ENCODE assay signal across 17 cellular contexts in genomic region chr1:2221271-2221670, GRCh38. TPM values are rescaled to one million over a fixed set of nuclear protein-coding genes. Genes with fewer than 3 reads are reported as not detected.
DNase-seq lines count a peak whose midpoint lies in the region; ATAC-seq and TF ChIP-seq lines count a peak whose summit lies in the region.
"Had no signal": no experiment of that assay in that cellular context is flagged by ENCODE, and none has a peak within 500 bp of the region (broad histone marks: within the 10 kb centered on the region; RNA-seq: fewer than 3 reads in every experiment).

No MANE protein-coding gene starts in this region.

- no peak for DNase-seq in activated naive CD8-positive, alpha-beta T cell treated with anti-CD3 and anti-CD28 coated beads, Interleukin-2, amount 50 U/mL, for 24 hours
- DNase-seq in activated naive CD8-positive, alpha-beta T cell treated with anti-CD3 and anti-CD28 coated beads for 36 hours = no peak
- DNase-seq in RWPE1 (ENCODE audit: low spot score) (no peak), coronary artery (ENCODE audit: low spot score) (peak; percentile 68), suprapubic skin (ENCODE audit: low spot score in 2 of 2) (no peak)
- DNase-seq in activated T-cell treated with anti-CD3 and anti-CD28 coated beads, Interleukin-2, amount 50 U/mL, for 48 hours = no peak
- DNase-seq in central memory CD4-positive, alpha-beta T cell = no peak
- DNase-seq: AML-193; CD4-positive, alpha-beta memory T cell; DMS153; DMS79; GDM1; GOT3; H9 had no signal

- POLR2A ChIA-PET in RWPE1 (lab: Yijun Ruan, JAX; ENCODE audit: low non-redundant PET) = interaction anchor here (0.6 kb wide), 1 partner anchor 89 kb away, joined by 3 read pairs; no protein-coding TSS in a partner anchor

- peak; percentile 9 for ATAC-seq in activated naive CD8-positive, alpha-beta T cell treated with anti-CD3 and anti-CD28 coated beads, Interleukin-2, amount 50 U/mL, for 24 hours
- ATAC-seq: A549 had no signal

- CTCF ChIA-PET in RWPE1 (lab: Yijun Ruan, JAX) = interaction anchor here (0.6 to 1.1 kb wide), 3 partner anchors 26 to 94 kb away, joined by 3 to 5 read pairs (median 3); no protein-coding TSS in a partner anchor

- no peak overlapping the region for H3K27ac Mint-ChIP-seq in activated naive CD8-positive, alpha-beta T cell treated with anti-CD3 and anti-CD28 coated beads, Interleukin-2, amount 50 U/mL, for 24 hours
- H3K27ac Mint-ChIP-seq in activated naive CD8-positive, alpha-beta T cell treated with anti-CD3 and anti-CD28 coated beads for 36 hours = no peak overlapping the region
- H3K27ac Mint-ChIP-seq: CD14-positive monocyte; CD4-positive, alpha-beta memory T cell had no signal

- peaks cover 1% of the 10 kb centered on the region for H3K27me3 Mint-ChIP-seq in activated naive CD8-positive, alpha-beta T cell treated with anti-CD3 and anti-CD28 coated beads, Interleukin-2, amount 50 U/mL, for 24 hours
- H3K27me3 Mint-ChIP-seq in activated naive CD8-positive, alpha-beta T cell treated with anti-CD3 and anti-CD28 coated beads for 36 hours = no peaks in the 10 kb centered on the region
- H3K27me3 Mint-ChIP-seq: CD4-positive, alpha-beta memory T cell had no signal

- no peak for TF ChIP-seq POLR2A in suprapubic skin (IDR thresholded peaks at IDR 0.05)

- no peaks in the 10 kb centered on the region for H3K9me3 ChIP-seq in suprapubic skin
- H3K9me3 ChIP-seq: A549 had no signal

- TF ChIP-seq CTCF in RWPE1 (conservative IDR thresholded peaks at IDR 0.05; ENCODE audit: low read depth) (no peak), coronary artery (IDR thresholded peaks at IDR 0.05) (no peak), suprapubic skin (IDR thresholded peaks at IDR 0.05) (no peak)

- peaks cover 1% of the 10 kb centered on the region for H3K4me1 Mint-ChIP-seq in activated naive CD8-positive, alpha-beta T cell treated with anti-CD3 and anti-CD28 coated beads, Interleukin-2, amount 50 U/mL, for 24 hours
- H3K4me1 Mint-ChIP-seq in activated naive CD8-positive, alpha-beta T cell treated with anti-CD3 and anti-CD28 coated beads for 36 hours = no peaks in the 10 kb centered on the region

- H3K36me3 ChIP-seq in suprapubic skin = no peaks in the 10 kb centered on the region

- H3K27me3 ChIP-seq in suprapubic skin = no peaks in the 10 kb centered on the region

- H3K36me3 Mint-ChIP-seq in activated naive CD8-positive, alpha-beta T cell treated with anti-CD3 and anti-CD28 coated beads, Interleukin-2, amount 50 U/mL, for 24 hours (ENCODE audit: low read depth) = no peaks in the 10 kb centered on the region
- H3K36me3 Mint-ChIP-seq in activated naive CD8-positive, alpha-beta T cell treated with anti-CD3 and anti-CD28 coated beads for 36 hours = no peaks in the 10 kb centered on the region
- H3K36me3 Mint-ChIP-seq: CD4-positive, alpha-beta memory T cell had no signal

- no peak overlapping the region for H3K4me3 Mint-ChIP-seq in activated naive CD8-positive, alpha-beta T cell treated with anti-CD3 and anti-CD28 coated beads, Interleukin-2, amount 50 U/mL, for 24 hours
- H3K4me3 Mint-ChIP-seq in activated naive CD8-positive, alpha-beta T cell treated with anti-CD3 and anti-CD28 coated beads for 36 hours = no peak overlapping the region
- H3K4me3 Mint-ChIP-seq: CD14-positive monocyte; CD4-positive, alpha-beta memory T cell; H9 had no signal

- H3K9me3 Mint-ChIP-seq in activated naive CD8-positive, alpha-beta T cell treated with anti-CD3 and anti-CD28 coated beads, Interleukin-2, amount 50 U/mL, for 24 hours = no peaks in the 10 kb centered on the region
- no peaks in the 10 kb centered on the region for H3K9me3 Mint-ChIP-seq in activated naive CD8-positive, alpha-beta T cell treated with anti-CD3 and anti-CD28 coated beads for 36 hours
- H3K9me3 Mint-ChIP-seq: CD4-positive, alpha-beta memory T cell had no signal

- H3K4me3 ChIP-seq in coronary artery (no peak overlapping the region), suprapubic skin (no peak overlapping the region)
- H3K4me3 ChIP-seq: A549 had no signal

- 88% methylated on average over 3 of the region's 3 CpGs for WGBS in suprapubic skin

- TF ChIP-seq EP300 in suprapubic skin (IDR thresholded peaks at IDR 0.05) = no peak

- H3K4me1 ChIP-seq in suprapubic skin = peaks cover 10% of the 10 kb centered on the region

- H3K27ac ChIP-seq in RWPE1 (peak overlapping the region; percentile 79), coronary artery (no peak overlapping the region), suprapubic skin (peak overlapping the region; percentile 15)
- H3K27ac ChIP-seq: 22Rv1, A549 had no signal

RNA-seq across cellular contexts. Expression of gene SKI, which starts 6.8 kb away (rescaled TPM):
- total RNA-seq in activated naive CD8-positive, alpha-beta T cell treated with anti-CD3 and anti-CD28 coated beads for 36 hours = 10 to 100 TPM; 25.4 to 27.3 TPM
- 10 to 100 TPM; 51.8 to 91.2 (median 68.1) TPM for total RNA-seq in suprapubic skin

RNA-seq across cellular contexts. Expression of gene FAAP20, which starts 26.7 kb away (rescaled TPM):
- total RNA-seq in activated naive CD8-positive, alpha-beta T cell treated with anti-CD3 and anti-CD28 coated beads for 36 hours = 10 to 100 TPM; 69.3 to 71.4 TPM
- total RNA-seq in suprapubic skin = 10 to 100 TPM; 18.6 to 47.3 (median 24.9) TPM

Comparison
In these comparisons a context has a peak if more than half of its experiments do, and no peak if none do; other contexts are left out.
1. H3K27ac ChIP-seq: peak in RWPE1 (single experiment) and suprapubic skin (single experiment); none in coronary artery (0 of 2).